ENCODE assay signal across 32 cellular contexts in the genomic region with DNA sequence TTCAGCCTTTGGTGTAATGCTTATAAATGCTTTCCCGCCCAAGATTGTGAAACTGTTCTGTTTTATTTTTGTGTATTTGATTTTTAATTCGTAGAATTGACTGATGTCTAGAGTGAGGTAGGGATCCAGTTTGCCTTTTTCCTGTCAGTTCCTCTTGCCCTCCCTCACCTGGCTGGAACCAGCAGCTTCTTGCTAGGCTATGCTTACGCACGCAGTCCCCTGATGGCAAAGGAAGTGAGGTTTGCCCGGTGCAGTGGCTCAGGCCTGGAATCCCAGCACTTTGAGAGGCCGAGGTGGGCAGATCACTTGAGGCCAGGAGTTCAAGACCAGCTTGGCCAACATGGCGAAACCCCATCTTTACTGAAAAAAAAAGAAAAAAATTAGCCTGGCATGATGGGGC.
"Had no signal": no experiment of that assay in that cellular context is flagged by ENCODE, and none has a peak within 500 bp of the region (broad histone marks: within the 10 kb centered on the region; RNA-seq: fewer than 3 reads in every experiment).

No MANE protein-coding gene starts in this region.

- H3K27ac ChIP-seq: brain microvascular endothelial cell, KMS-11, SJSA1, VCaP had no signal

- H3K36me3 ChIP-seq: brain microvascular endothelial cell, SJSA1 had no signal

- H3K4me1 ChIP-seq: SJSA1 had no signal

- H3K9me3 ChIP-seq: SJSA1 had no signal

- H3K9me3 Mint-ChIP-seq: activated CD4-positive, alpha-beta memory T cell treated with anti-CD3 and anti-CD28 coated beads, Interleukin-2, amount 10 ng/mL, durations not matched to agents 7 days and 5 days; activated naive CD8-positive, alpha-beta T cell treated with anti-CD3 and anti-CD28 coated beads for 36 hours; activated T-cell treated with anti-CD3 and anti-CD28 coated beads, Interleukin-2, amount 50 U/mL, for 72 hours; activated T-helper 17 cell treated with anti-CD3 and anti-CD28 coated beads, Interleukin-2, amount 50 U/mL, for 72 hours; central memory CD8-positive, alpha-beta T cell had no signal

- H3K4me3 Mint-ChIP-seq: activated CD4-positive, alpha-beta memory T cell treated with anti-CD3 and anti-CD28 coated beads, Interleukin-2, amount 10 ng/mL, durations not matched to agents 7 days and 5 days; activated naive CD8-positive, alpha-beta T cell treated with anti-CD3 and anti-CD28 coated beads for 36 hours; activated T-cell treated with anti-CD3 and anti-CD28 coated beads, Interleukin-2, amount 50 U/mL, for 72 hours; activated T-helper 17 cell treated with anti-CD3 and anti-CD28 coated beads, Interleukin-2, amount 50 U/mL, for 72 hours; central memory CD8-positive, alpha-beta T cell had no signal

- H3K27me3 Mint-ChIP-seq: activated naive CD8-positive, alpha-beta T cell treated with anti-CD3 and anti-CD28 coated beads for 36 hours; activated T-helper 17 cell treated with anti-CD3 and anti-CD28 coated beads, Interleukin-2, amount 50 U/mL, for 72 hours; central memory CD8-positive, alpha-beta T cell had no signal

- H3K9ac ChIP-seq: KMS-11 had no signal

- DNase-seq: activated CD4-positive, alpha-beta memory T cell treated with anti-CD3 and anti-CD28 coated beads, Interleukin-2, amount 10 ng/mL, durations not matched to agents 7 days and 5 days; activated CD4-positive, alpha-beta T cell treated with anti-CD3 and anti-CD28 coated beads for 1 hour; activated CD4-positive, alpha-beta T cell treated with anti-CD3 and anti-CD28 coated beads for 48 hours; activated CD4-positive, CD25-positive, alpha-beta regulatory T cell; activated gamma-delta T cell treated with Interleukin-2 at 50 U/mL for 16 hours; activated naive CD4-positive, alpha-beta T cell treated with anti-CD3 and anti-CD28 coated beads, Interleukin-2, amount 50 U/mL, for 16 hours; activated naive CD8-positive, alpha-beta T cell treated with anti-CD3 and anti-CD28 coated beads for 36 hours; activated T-cell treated with anti-CD3 and anti-CD28 coated beads, Interleukin-2, amount 50 U/mL, for 1 hour; activated T-cell treated with anti-CD3 and anti-CD28 coated beads, Interleukin-2, amount 50 U/mL, for 72 hours; amniotic stem cell; aorta; brain microvascular endothelial cell; NCI-H1092 treated with DMSO at 0.1 percent for 48 hours; NCI-H1417; NCI-H1930; NCI-H2081 treated with DMSO at 0.1 percent for 48 hours; NCI-H226; NCI-H446 treated with DMSO at 0.1 percent for 48 hours; NCI-H524; NCI-H69; NCI-H82; SHP77 treated with DMSO at 0.1 percent for 48 hours; SW 1271; T-helper 1 cell; T-helper 2 cell; T-helper 9 cell had no signal

- ATAC-seq: activated T-cell treated with anti-CD3 and anti-CD28 coated beads, Interleukin-2, amount 50 U/mL, for 72 hours; activated T-helper 17 cell treated with anti-CD3 and anti-CD28 coated beads, Interleukin-2, amount 50 U/mL, for 72 hours; Panc1 had no signal

- H3K27ac Mint-ChIP-seq: activated CD4-positive, alpha-beta memory T cell treated with anti-CD3 and anti-CD28 coated beads, Interleukin-2, amount 10 ng/mL, durations not matched to agents 7 days and 5 days; activated naive CD8-positive, alpha-beta T cell treated with anti-CD3 and anti-CD28 coated beads for 36 hours; activated T-cell treated with anti-CD3 and anti-CD28 coated beads, Interleukin-2, amount 50 U/mL, for 72 hours; activated T-helper 17 cell treated with anti-CD3 and anti-CD28 coated beads, Interleukin-2, amount 50 U/mL, for 72 hours had no signal

- H3K36me3 Mint-ChIP-seq: activated naive CD8-positive, alpha-beta T cell treated with anti-CD3 and anti-CD28 coated beads for 36 hours had no signal

- H3K4me1 Mint-ChIP-seq: activated CD4-positive, alpha-beta memory T cell treated with anti-CD3 and anti-CD28 coated beads, Interleukin-2, amount 10 ng/mL, durations not matched to agents 7 days and 5 days; activated T-helper 17 cell treated with anti-CD3 and anti-CD28 coated beads, Interleukin-2, amount 50 U/mL, for 72 hours; central memory CD8-positive, alpha-beta T cell had no signal

- H3K4me3 ChIP-seq: SJSA1 had no signal

- H3K27me3 ChIP-seq: brain microvascular endothelial cell, SJSA1 had no signal

- H3K4me2 ChIP-seq: KMS-11 had no signal
